32 cellular contexts compared by ENCODE assay signal in the genomic region with DNA sequence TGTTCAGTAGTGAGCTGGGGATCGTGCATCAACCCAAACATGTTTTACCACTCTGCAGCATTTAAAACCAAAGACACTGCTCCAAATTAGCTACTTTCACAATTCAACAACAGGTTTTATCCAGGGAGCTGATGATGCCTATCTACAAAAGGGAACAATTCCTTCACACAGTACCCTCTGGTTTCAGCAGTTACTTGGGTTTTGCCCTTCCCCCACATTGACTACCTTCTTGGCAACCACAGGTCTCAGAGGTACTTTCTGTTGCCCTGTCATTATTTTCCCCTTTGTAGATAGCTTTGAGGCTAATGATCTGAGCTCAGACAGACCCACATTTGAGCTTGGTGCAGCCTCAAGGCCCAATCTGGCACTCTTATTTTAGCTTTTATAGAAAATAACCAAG.
DNase-seq lines count a peak whose midpoint lies in the region; ATAC-seq and TF ChIP-seq lines count a peak whose summit lies in the region.
"Had no signal": no experiment of that assay in that cellular context is flagged by ENCODE, and none has a peak within 500 bp of the region (broad histone marks: within the 10 kb centered on the region; RNA-seq: fewer than 3 reads in every experiment).

No MANE protein-coding gene starts in this region.

- no peaks in the 10 kb centered on the region for H3K27me3 ChIP-seq in GM23338 (ENCODE audit: insufficient read depth)
- H3K27me3 ChIP-seq: dorsolateral prefrontal cortex, esophagus squamous epithelium, upper lobe of left lung had no signal

- H3K4me2 ChIP-seq in GM23338, result peak overlapping the region; percentile 34

- in situ Hi-C loops in GM13977 (cut with MboI; ENCODE audit: low pct_unique_long_range_greater_than_20kb, low sequenced_read_pairs, unreplicated experiment), result no loop called here

- no peaks in the 10 kb centered on the region for H3K9me3 Mint-ChIP-seq in GM23338
- H3K9me3 Mint-ChIP-seq in stimulated activated memory B cell treated with anti-CD40 and anti-IgM and Interleukin-4, amounts not matched to agents 10 μg/mL and 1 μg/mL and 100 μg/mL, for 72 hours, result no peaks in the 10 kb centered on the region
- H3K9me3 Mint-ChIP-seq: HFFc6 had no signal

- no peak overlapping the region for H3K4me3 Mint-ChIP-seq in GM23338
- no peak overlapping the region for H3K4me3 Mint-ChIP-seq in stimulated activated memory B cell treated with anti-CD40 and anti-IgM and Interleukin-4, amounts not matched to agents 10 μg/mL and 1 μg/mL and 100 μg/mL, for 72 hours
- H3K4me3 Mint-ChIP-seq: activated CD4-positive, alpha-beta T cell treated with anti-CD3 and anti-CD28 coated beads for 36 hours; activated CD8-positive, alpha-beta T cell treated with anti-CD3 and anti-CD28 coated beads, Interleukin-2, amount 10 ng/mL, durations not matched to agents 7 days and 5 days; activated naive CD8-positive, alpha-beta T cell; HFFc6; naive thymus-derived CD4-positive, alpha-beta T cell had no signal

- H2AFZ ChIP-seq in GM23338, result 0 out of 2 replicates have a peak overlapping the region, but pooled peaks have one; percentile 25
- H2AFZ ChIP-seq: GM23248 had no signal

- no peaks in the 10 kb centered on the region for H3F3A ChIP-seq in GM23338 (replicated peaks; ENCODE audit: low read depth)

- no peaks in the 10 kb centered on the region for H4K20me1 ChIP-seq in GM23338 (replicated peaks; ENCODE audit: insufficient read depth)

- H3K4me1 Mint-ChIP-seq in GM23338, result peaks cover 7% of the 10 kb centered on the region; the same call in 2 of the 3 replicates
- peaks cover 8% of the 10 kb centered on the region for H3K4me1 Mint-ChIP-seq in stimulated activated memory B cell treated with anti-CD40 and anti-IgM and Interleukin-4, amounts not matched to agents 10 μg/mL and 1 μg/mL and 100 μg/mL, for 72 hours

- no peak overlapping the region for H3K4me3 ChIP-seq in GM23338
- H3K4me3 ChIP-seq: dorsolateral prefrontal cortex, esophagus squamous epithelium, GM23248, upper lobe of left lung had no signal

- no peak overlapping the region for H3K27ac Mint-ChIP-seq in GM23338
- no peak overlapping the region for H3K27ac Mint-ChIP-seq in stimulated activated memory B cell treated with anti-CD40 and anti-IgM and Interleukin-4, amounts not matched to agents 10 μg/mL and 1 μg/mL and 100 μg/mL, for 72 hours
- H3K27ac Mint-ChIP-seq: activated CD4-positive, alpha-beta T cell treated with anti-CD3 and anti-CD28 coated beads for 36 hours; activated CD8-positive, alpha-beta T cell treated with anti-CD3 and anti-CD28 coated beads, Interleukin-2, amount 10 ng/mL, durations not matched to agents 7 days and 5 days; activated naive CD8-positive, alpha-beta T cell; HFFc6; naive thymus-derived CD4-positive, alpha-beta T cell had no signal

- H3K27ac ChIP-seq in GM23338 (ENCODE audit: low read depth), result no peak overlapping the region
- H3K27ac ChIP-seq: C4-2B, dorsolateral prefrontal cortex, esophagus squamous epithelium, GM23248, RWPE1, upper lobe of left lung, VCaP had no signal

- no peak; the same call in 2 of the 3 replicates for ATAC-seq in GM23338
- ATAC-seq in stimulated activated memory B cell treated with anti-CD40 and anti-IgM and Interleukin-4, amounts not matched to agents 10 μg/mL and 1 μg/mL and 100 μg/mL, for 72 hours, result peak; percentile 52
- ATAC-seq in GM21515 (IDR thresholded peaks at IDR 0.05; ENCODE audit: unreplicated experiment), result no peak
- ATAC-seq: activated CD4-positive, alpha-beta T cell treated with anti-CD3 and anti-CD28 coated beads for 36 hours; activated CD8-positive, alpha-beta T cell treated with anti-CD3 and anti-CD28 coated beads, Interleukin-2, amount 10 ng/mL, durations not matched to agents 7 days and 5 days; HepG2; naive thymus-derived CD4-positive, alpha-beta T cell had no signal

- peaks cover 3% of the 10 kb centered on the region for H3K27me3 Mint-ChIP-seq in GM23338 (ENCODE audit: insufficient read depth, low read depth, poor library complexity)
- H3K27me3 Mint-ChIP-seq in stimulated activated memory B cell treated with anti-CD40 and anti-IgM and Interleukin-4, amounts not matched to agents 10 μg/mL and 1 μg/mL and 100 μg/mL, for 72 hours, result peaks cover 6% of the 10 kb centered on the region

- peak; percentile 21 for DNase-seq in GM13977 (ENCODE audit: low spot score)
- DNase-seq in GM23338 (ENCODE audit: low spot score), result no peak
- peak; percentile 91 for DNase-seq in NCI-H69 (lab: John Stamatoyannopoulos, UW)
- no peak for DNase-seq in NCI-H1105 treated with DMSO at 0.1 percent for 48 hours (lab: John Stamatoyannopoulos, UW)
- DNase-seq in iPS-NIHi11 (ENCODE audit: low spot score), result no peak
- DNase-seq: activated CD4-positive, alpha-beta T cell treated with anti-CD3 and anti-CD28 coated beads for 36 hours; activated CD8-positive, alpha-beta T cell treated with anti-CD3 and anti-CD28 coated beads, Interleukin-2, amount 10 ng/mL, durations not matched to agents 7 days and 5 days; activated effector memory CD4-positive, alpha-beta T cell treated with Interleukin-2 at 50 U/mL for 16 hours; DND-41; dorsolateral prefrontal cortex; esophagus squamous epithelium; foreskin melanocyte; GM23248; HFFc6; Kasumi-1; kidney glomerular epithelial cell; naive thymus-derived CD4-positive, alpha-beta T cell; NCI-H1436; NCI-H446 treated with DMSO at 0.1 percent for 48 hours; occipital lobe; OCI-M1; stimulated activated CD4-positive, alpha-beta T cell treated with anti-CD3 and anti-CD28 coated beads, Interleukin-4, amount 100 ng/mL, for 24 hours; substantia nigra; T1000; upper lobe of left lung had no signal

- H3K36me3 ChIP-seq in GM23338 (ENCODE audit: insufficient read depth), result no peaks in the 10 kb centered on the region
- H3K36me3 ChIP-seq: esophagus squamous epithelium, upper lobe of left lung had no signal

- peaks cover 7% of the 10 kb centered on the region; the same call in 1 of the 2 replicates for H3K4me1 ChIP-seq in GM23338 (ENCODE audit: insufficient read depth)
- H3K4me1 ChIP-seq: esophagus squamous epithelium, upper lobe of left lung had no signal

- H3K79me2 ChIP-seq in GM23338 (replicated peaks; ENCODE audit: insufficient read depth), result no peaks in the 10 kb centered on the region

- no peaks in the 10 kb centered on the region for H3K9me2 ChIP-seq in GM23338 (ENCODE audit: insufficient read depth)

- no peak for TF ChIP-seq CTCF in GM13977 (IDR thresholded peaks at IDR 0.05; ENCODE audit: extremely low read depth, insufficient read depth, missing control alignments)
- TF ChIP-seq CTCF in GM23338 (conservative IDR thresholded peaks at IDR 0.05; ENCODE audit: low read depth in 2 of 2), result no peak

- no peaks in the 10 kb centered on the region for H3K36me3 Mint-ChIP-seq in GM23338 (ENCODE audit: low read depth)
- H3K36me3 Mint-ChIP-seq in stimulated activated memory B cell treated with anti-CD40 and anti-IgM and Interleukin-4, amounts not matched to agents 10 μg/mL and 1 μg/mL and 100 μg/mL, for 72 hours, result no peaks in the 10 kb centered on the region
- H3K36me3 Mint-ChIP-seq: activated naive CD8-positive, alpha-beta T cell; naive thymus-derived CD4-positive, alpha-beta T cell had no signal

TF ChIP-seq in GM23338, 12 proteins besides CTCF, POLR2A, EP300 and RAD21 (continues in another document):
- TF ChIP-seq JUNB (IDR thresholded peaks at IDR 0.05; ENCODE audit: unreplicated experiment) (no peak), NANOG (IDR thresholded peaks at IDR 0.05; ENCODE audit: borderline replicate concordance) (no peak), ZNF114 (CRISPR knock-in tag; IDR thresholded peaks at IDR 0.05) (no peak), EZH2phosphoT487 (IDR thresholded peaks at IDR 0.05; ENCODE audit: unreplicated experiment) (no peak), POLR2AphosphoS5 (IDR thresholded peaks at IDR 0.05; ENCODE audit: low read depth) (no peak)
- TF ChIP-seq, protein P1, sequence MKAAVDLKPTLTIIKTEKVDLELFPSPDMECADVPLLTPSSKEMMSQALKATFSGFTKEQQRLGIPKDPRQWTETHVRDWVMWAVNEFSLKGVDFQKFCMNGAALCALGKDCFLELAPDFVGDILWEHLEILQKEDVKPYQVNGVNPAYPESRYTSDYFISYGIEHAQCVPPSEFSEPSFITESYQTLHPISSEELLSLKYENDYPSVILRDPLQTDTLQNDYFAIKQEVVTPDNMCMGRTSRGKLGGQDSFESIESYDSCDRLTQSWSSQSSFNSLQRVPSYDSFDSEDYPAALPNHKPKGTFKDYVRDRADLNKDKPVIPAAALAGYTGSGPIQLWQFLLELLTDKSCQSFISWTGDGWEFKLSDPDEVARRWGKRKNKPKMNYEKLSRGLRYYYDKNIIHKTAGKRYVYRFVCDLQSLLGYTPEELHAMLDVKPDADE (IDR thresholded peaks at IDR 0.05), result no peak

Comparison
In these comparisons a context has a peak if more than half of its experiments do, and no peak if none do; other contexts are left out.
1. DNase-seq: peak in GM13977 (single experiment) and NCI-H69 (single experiment); none in GM23338 (single experiment), NCI-H1105 treated with DMSO at 0.1 percent for 48 hours (single experiment) and iPS-NIHi11 (single experiment).